8 cellular contexts compared by ENCODE assay signal in the genomic region with DNA sequence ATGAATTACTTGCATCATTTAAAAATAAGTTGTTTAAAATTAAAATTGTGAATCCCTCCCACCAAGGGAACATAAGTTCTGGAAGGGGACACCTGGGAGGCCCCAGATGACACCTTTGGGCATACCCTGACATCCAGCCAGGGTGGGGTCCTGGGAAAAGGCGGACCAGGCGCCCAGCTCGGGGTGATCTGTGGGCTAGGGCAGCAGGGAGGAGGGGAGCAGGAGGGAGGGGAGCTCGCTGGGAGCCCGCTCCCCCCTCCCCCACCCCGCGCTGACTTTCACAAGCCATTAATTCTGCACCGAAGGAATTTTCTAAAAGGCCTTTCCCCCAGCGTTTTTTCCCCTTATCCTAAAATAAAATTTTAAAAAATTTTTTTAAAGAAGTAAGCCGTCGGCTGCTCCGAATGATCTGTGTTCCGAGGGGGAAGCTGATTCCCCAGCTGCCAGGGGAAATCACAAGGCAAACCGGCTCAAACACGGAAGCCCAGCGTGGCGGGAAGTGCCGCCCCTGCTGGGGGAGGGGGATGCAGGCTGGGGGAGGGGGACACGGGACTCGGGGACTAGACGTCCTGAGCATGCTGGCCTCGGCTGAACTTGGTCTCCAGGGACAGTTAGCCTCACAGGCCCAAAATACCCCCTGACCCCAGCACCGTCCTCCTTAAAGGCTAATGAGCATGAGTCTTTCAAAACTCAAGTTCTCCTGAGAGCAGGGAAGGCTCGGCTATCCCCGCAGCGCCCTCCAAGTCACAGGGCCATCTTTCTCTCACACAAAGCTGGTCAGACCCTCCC. TPM values are rescaled to one million over a fixed set of nuclear protein-coding genes. Genes with fewer than 3 reads are reported as not detected.
DNase-seq lines count a peak whose midpoint lies in the region; ATAC-seq and TF ChIP-seq lines count a peak whose summit lies in the region.

No MANE protein-coding gene starts in this region.

- H4K20me1 ChIP-seq in GM23338 (replicated peaks; ENCODE audit: insufficient read depth) = no peaks in the 10 kb centered on the region

- H3K27ac ChIP-seq in GM23338 (ENCODE audit: low read depth) = peak overlapping the region; percentile 50; the same call in 1 of the 2 replicates
- H3K27ac ChIP-seq in gastrocnemius medialis = peak overlapping the region; percentile 68 to 86 (median 81)

- peak overlapping the region; percentile 51 for H3K4me3 Mint-ChIP-seq in GM23338
- no peak overlapping the region for H3K4me3 Mint-ChIP-seq in T-helper 2 cell treated with Interferon-gamma antibody and Interleukin-4, amounts not matched to agents 5 μg/mL and 100 μg/mL, for 36 hours

- H3K36me3 ChIP-seq in GM23338 (ENCODE audit: insufficient read depth) = no peaks in the 10 kb centered on the region
- H3K36me3 ChIP-seq in gastrocnemius medialis = no peaks in the 10 kb centered on the region

- peak overlapping the region; percentile 84 for H3K4me2 ChIP-seq in GM23338

- peaks cover 63% of the 10 kb centered on the region for H3K4me1 Mint-ChIP-seq in GM23338
- H3K4me1 Mint-ChIP-seq in T-helper 2 cell treated with Interferon-gamma antibody and Interleukin-4, amounts not matched to agents 5 μg/mL and 100 μg/mL, for 36 hours (ENCODE audit: low read depth) = peaks cover 13% of the 10 kb centered on the region

- in situ Hi-C loops in gastrocnemius medialis (cut with MboI; ENCODE audit: low sequenced_read_pairs in 4 of 4) = no loop called here

- H3K27ac Mint-ChIP-seq in GM23338 = peak overlapping the region; percentile 82
- H3K27ac Mint-ChIP-seq in T-helper 2 cell treated with Interferon-gamma antibody and Interleukin-4, amounts not matched to agents 5 μg/mL and 100 μg/mL, for 36 hours = no peak overlapping the region

- peaks cover 23% of the 10 kb centered on the region for H3K27me3 Mint-ChIP-seq in GM23338 (ENCODE audit: insufficient read depth, low read depth, poor library complexity)
- peaks cover 47% of the 10 kb centered on the region for H3K27me3 Mint-ChIP-seq in T-helper 2 cell treated with Interferon-gamma antibody and Interleukin-4, amounts not matched to agents 5 μg/mL and 100 μg/mL, for 36 hours (ENCODE audit: low read depth)

- peak in 1 of 2 donors; percentile 11 for TF ChIP-seq POLR2A in gastrocnemius medialis (IDR thresholded peaks at IDR 0.05)

- peak overlapping the region; percentile 47 for H3K4me3 ChIP-seq in GM23338
- peak overlapping the region; percentile 17 to 34 (median 26) for H3K4me3 ChIP-seq in gastrocnemius medialis

- no peaks in the 10 kb centered on the region for H3K9me2 ChIP-seq in GM23338 (ENCODE audit: insufficient read depth)

- peak overlapping the region; percentile 59 for H2AFZ ChIP-seq in GM23338

- peaks cover 20% of the 10 kb centered on the region; the same call in 1 of the 2 replicates for H3F3A ChIP-seq in GM23338 (replicated peaks; ENCODE audit: low read depth)

- peak; percentile 26 for ATAC-seq in GM23338
- peak; percentile 10 to 12 for ATAC-seq in gastrocnemius medialis
- ATAC-seq in GM19452 (IDR thresholded peaks at IDR 0.05; ENCODE audit: unreplicated experiment) = no peak
- no peak for ATAC-seq in GM21528 (IDR thresholded peaks at IDR 0.05; ENCODE audit: low FRiP score, unreplicated experiment)
- no peak for ATAC-seq in HG02763 (IDR thresholded peaks at IDR 0.05; ENCODE audit: unreplicated experiment)

- intact Hi-C loops in gastrocnemius medialis (cut with DNase I; ENCODE audit: low total_unique reads) = loop anchor here (5.0 kb wide), 1 partner anchor 35 kb away; no protein-coding TSS in a partner anchor

- TF ChIP-seq CTCF in GM23338 (conservative IDR thresholded peaks at IDR 0.05; ENCODE audit: low read depth in 2 of 2) (no peak), gastrocnemius medialis (IDR thresholded peaks at IDR 0.05 in 4 of 5, conservative IDR thresholded peaks at IDR 0.05 in 1 of 5) (no peak)

- H3K9me3 Mint-ChIP-seq in GM23338 = no peaks in the 10 kb centered on the region
- H3K9me3 Mint-ChIP-seq in T-helper 2 cell treated with Interferon-gamma antibody and Interleukin-4, amounts not matched to agents 5 μg/mL and 100 μg/mL, for 36 hours = no peaks in the 10 kb centered on the region

- H3K4me1 ChIP-seq in GM23338 (ENCODE audit: insufficient read depth) = peaks cover 60% of the 10 kb centered on the region
- H3K4me1 ChIP-seq in gastrocnemius medialis = peaks cover 60 to 68% of the 10 kb centered on the region in 2 donors

- DNase-seq in GM23338 (ENCODE audit: low spot score) = peak; percentile 68
- peak in 33 of 58 donors; percentile 14 to 55 (median 33) for DNase-seq in anterior cingulate cortex (lab: John Stamatoyannopoulos, UW)
- DNase-seq in iPS-NIHi11 (ENCODE audit: low spot score) = peak; percentile 81
- peak; percentile 65 to 68 for DNase-seq in gastrocnemius medialis
- no peak for DNase-seq in T-helper 2 cell treated with Interferon-gamma antibody and Interleukin-4, amounts not matched to agents 5 μg/mL and 100 μg/mL, for 36 hours (ENCODE audit: low spot score)

- H3K79me2 ChIP-seq in GM23338 (replicated peaks; ENCODE audit: insufficient read depth) = no peaks in the 10 kb centered on the region

- H3K27me3 ChIP-seq in GM23338 (ENCODE audit: insufficient read depth) = no peaks in the 10 kb centered on the region
- H3K27me3 ChIP-seq in gastrocnemius medialis = no peaks in the 10 kb centered on the region

- no peaks in the 10 kb centered on the region for H3K9me3 ChIP-seq in gastrocnemius medialis

- no peaks in the 10 kb centered on the region for H3K36me3 Mint-ChIP-seq in GM23338 (ENCODE audit: low read depth)
- no peaks in the 10 kb centered on the region for H3K36me3 Mint-ChIP-seq in T-helper 2 cell treated with Interferon-gamma antibody and Interleukin-4, amounts not matched to agents 5 μg/mL and 100 μg/mL, for 36 hours (ENCODE audit: low read depth)

TF ChIP-seq in GM23338, 12 proteins besides CTCF, POLR2A, EP300 and RAD21 (continues in another document):
- TF ChIP-seq JUNB (IDR thresholded peaks at IDR 0.05; ENCODE audit: unreplicated experiment) = no peak
- TF ChIP-seq STAT1 (IDR thresholded peaks at IDR 0.05; ENCODE audit: unreplicated experiment) = no peak
- TF ChIP-seq, protein P1, sequence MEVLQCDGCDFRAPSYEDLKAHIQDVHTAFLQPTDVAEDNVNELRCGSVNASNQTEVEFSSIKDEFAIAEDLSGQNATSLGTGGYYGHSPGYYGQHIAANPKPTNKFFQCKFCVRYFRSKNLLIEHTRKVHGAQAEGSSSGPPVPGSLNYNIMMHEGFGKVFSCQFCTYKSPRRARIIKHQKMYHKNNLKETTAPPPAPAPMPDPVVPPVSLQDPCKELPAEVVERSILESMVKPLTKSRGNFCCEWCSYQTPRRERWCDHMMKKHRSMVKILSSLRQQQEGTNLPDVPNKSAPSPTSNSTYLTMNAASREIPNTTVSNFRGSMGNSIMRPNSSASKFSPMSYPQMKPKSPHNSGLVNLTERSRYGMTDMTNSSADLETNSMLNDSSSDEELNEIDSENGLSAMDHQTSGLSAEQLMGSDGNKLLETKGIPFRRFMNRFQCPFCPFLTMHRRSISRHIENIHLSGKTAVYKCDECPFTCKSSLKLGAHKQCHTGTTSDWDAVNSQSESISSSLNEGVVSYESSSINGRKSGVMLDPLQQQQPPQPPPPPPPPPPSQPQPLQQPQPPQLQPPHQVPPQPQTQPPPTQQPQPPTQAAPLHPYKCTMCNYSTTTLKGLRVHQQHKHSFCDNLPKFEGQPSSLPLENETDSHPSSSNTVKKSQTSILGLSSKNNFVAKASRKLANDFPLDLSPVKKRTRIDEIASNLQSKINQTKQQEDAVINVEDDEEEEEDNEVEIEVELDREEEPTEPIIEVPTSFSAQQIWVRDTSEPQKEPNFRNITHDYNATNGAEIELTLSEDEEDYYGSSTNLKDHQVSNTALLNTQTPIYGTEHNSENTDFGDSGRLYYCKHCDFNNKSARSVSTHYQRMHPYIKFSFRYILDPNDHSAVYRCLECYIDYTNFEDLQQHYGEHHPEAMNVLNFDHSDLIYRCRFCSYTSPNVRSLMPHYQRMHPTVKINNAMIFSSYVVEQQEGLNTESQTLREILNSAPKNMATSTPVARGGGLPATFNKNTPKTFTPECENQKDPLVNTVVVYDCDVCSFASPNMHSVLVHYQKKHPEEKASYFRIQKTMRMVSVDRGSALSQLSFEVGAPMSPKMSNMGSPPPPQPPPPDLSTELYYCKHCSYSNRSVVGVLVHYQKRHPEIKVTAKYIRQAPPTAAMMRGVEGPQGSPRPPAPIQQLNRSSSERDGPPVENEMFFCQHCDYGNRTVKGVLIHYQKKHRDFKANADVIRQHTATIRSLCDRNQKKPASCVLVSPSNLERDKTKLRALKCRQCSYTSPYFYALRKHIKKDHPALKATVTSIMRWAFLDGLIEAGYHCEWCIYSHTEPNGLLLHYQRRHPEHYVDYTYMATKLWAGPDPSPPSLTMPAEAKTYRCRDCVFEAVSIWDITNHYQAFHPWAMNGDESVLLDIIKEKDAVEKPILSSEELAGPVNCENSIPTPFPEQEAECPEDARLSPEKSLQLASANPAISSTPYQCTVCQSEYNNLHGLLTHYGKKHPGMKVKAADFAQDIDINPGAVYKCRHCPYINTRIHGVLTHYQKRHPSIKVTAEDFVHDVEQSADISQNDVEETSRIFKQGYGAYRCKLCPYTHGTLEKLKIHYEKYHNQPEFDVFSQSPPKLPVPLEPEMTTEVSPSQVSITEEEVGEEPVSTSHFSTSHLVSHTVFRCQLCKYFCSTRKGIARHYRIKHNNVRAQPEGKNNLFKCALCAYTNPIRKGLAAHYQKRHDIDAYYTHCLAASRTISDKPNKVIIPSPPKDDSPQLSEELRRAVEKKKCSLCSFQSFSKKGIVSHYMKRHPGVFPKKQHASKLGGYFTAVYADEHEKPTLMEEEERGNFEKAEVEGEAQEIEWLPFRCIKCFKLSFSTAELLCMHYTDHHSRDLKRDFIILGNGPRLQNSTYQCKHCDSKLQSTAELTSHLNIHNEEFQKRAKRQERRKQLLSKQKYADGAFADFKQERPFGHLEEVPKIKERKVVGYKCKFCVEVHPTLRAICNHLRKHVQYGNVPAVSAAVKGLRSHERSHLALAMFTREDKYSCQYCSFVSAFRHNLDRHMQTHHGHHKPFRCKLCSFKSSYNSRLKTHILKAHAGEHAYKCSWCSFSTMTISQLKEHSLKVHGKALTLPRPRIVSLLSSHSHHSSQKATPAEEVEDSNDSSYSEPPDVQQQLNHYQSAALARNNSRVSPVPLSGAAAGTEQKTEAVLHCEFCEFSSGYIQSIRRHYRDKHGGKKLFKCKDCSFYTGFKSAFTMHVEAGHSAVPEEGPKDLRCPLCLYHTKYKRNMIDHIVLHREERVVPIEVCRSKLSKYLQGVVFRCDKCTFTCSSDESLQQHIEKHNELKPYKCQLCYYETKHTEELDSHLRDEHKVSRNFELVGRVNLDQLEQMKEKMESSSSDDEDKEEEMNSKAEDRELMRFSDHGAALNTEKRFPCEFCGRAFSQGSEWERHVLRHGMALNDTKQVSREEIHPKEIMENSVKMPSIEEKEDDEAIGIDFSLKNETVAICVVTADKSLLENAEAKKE (CRISPR knock-in tag; IDR thresholded peaks at IDR 0.05) = no peak
- no peak for TF ChIP-seq ZNF331 (CRISPR knock-in tag; IDR thresholded peaks at IDR 0.05; ENCODE audit: low read depth)

RNA-seq across cellular contexts. Expression of a gene that starts 13.9 kb away (rescaled TPM):
- 30.7 and 60.4 TPM in 2 replicates for total RNA-seq in GM23338 (2014; rRNA removed; shearing (Covaris generic))
- 13.3 and 14.7 TPM in 2 replicates for polyA plus RNA-seq in GM23338 (2016; fragmentation: Nextera tagmentation; extraction: Ambion mirVana)
- 10 to 100 TPM; 15.7 to 70.9 (median 19.9) TPM for total RNA-seq in gastrocnemius medialis

RNA-seq across cellular contexts. Expression of a gene that starts 49.6 kb away (rescaled TPM):
- total RNA-seq in GM23338 (2014; rRNA removed; shearing (Covaris generic)) = not detected in 2 replicates
- polyA plus RNA-seq in GM23338 (2016; fragmentation: Nextera tagmentation; extraction: Ambion mirVana) = not detected in 2 replicates
- total RNA-seq in gastrocnemius medialis = not detected

Comparison
In these comparisons a context has a peak if more than half of its experiments do, and no peak if none do; other contexts are left out.
1. ATAC-seq: peak in GM23338 (single experiment) and gastrocnemius medialis (2 of 2); none in GM19452 (single experiment), GM21528 (single experiment) and HG02763 (single experiment).